In the genomic region with DNA sequence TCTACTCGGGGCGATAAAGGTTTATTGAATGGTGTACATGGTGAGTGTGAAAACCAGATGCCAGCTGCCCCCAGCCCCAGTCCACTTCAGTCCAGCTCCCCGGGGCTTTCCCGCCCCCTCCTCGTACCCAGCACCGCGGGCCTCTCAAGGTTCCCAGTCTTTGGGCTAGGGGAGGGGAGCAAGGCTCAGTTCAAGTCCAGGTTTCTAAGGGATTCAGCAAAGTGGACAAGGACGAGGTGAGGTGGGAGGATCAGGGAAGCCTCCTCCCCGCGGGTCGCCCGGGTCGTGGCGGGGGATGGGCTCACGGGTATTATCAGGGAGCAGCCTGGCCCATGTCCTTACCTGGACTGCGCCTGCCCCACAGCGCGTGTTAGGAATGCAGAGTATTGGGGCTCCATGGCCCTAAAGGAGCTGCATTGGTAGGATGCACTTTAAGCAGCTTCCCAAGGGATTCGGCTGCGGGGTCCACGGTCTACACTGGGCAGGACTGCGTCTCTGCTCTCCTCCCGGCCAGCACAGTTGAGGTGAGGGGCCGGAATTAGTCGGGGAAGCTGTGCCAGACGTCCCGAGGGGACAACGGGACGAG, we compare ENCODE assay signal across 8 cellular contexts. TPM values are rescaled to one million over a fixed set of nuclear protein-coding genes. Genes with fewer than 3 reads are reported as not detected.
DNase-seq lines count a peak whose midpoint lies in the region; ATAC-seq and TF ChIP-seq lines count a peak whose summit lies in the region.

No MANE protein-coding gene starts in this region.

- DNase-seq in NCI-H1092 treated with DMSO at 0.1 percent for 48 hours (lab: John Stamatoyannopoulos, UW) (peak; percentile 21), NCI-H1092 (lab: John Stamatoyannopoulos, UW) (no peak), SJCRH30 (peak in 1 of 2 experiments; percentile 24), fibroblast of pulmonary artery (ENCODE audit: low read depth) (no peak), psoas muscle (no peak), lower leg skin (ENCODE audit: low spot score in 2 of 2) (no peak), thyroid gland (no peak)

- TF ChIP-seq CTCF in fibroblast of pulmonary artery (IDR thresholded peaks at IDR 0.05; ENCODE audit: low read length, missing control alignments) (no peak), psoas muscle (IDR thresholded peaks at IDR 0.05) (no peak), lower leg skin (IDR thresholded peaks at IDR 0.05) (no peak), thyroid gland (IDR thresholded peaks at IDR 0.05) (no peak)

- WGBS in psoas muscle, 3 donors: 0% methylated on average over 24 to 29 of the region's 29 CpGs
- 0 to 1% methylated on average over 24 to 29 of the region's 29 CpGs for WGBS in lower leg skin, 2 donors
- WGBS in thyroid gland, 2 donors: 0 to 7% methylated on average over 7 to 23 of the region's 29 CpGs

- H3K27ac ChIP-seq in SJCRH30: peak overlapping the region; percentile 10; the same call in 1 of the 2 replicates
- peak overlapping the region; percentile 92 for H3K27ac ChIP-seq in psoas muscle
- H3K27ac ChIP-seq in thyroid gland: peak overlapping the region in 1 of 3 donors; percentile 87

- H3K4me1 ChIP-seq in SJCRH30 (no peaks in the 10 kb centered on the region), psoas muscle (peaks cover 37% of the 10 kb centered on the region), thyroid gland (peaks cover 20 to 30% of the 10 kb centered on the region in 2 donors)

- no peak for TF ChIP-seq POLR2A in lower leg skin (IDR thresholded peaks at IDR 0.05)
- no peak for TF ChIP-seq POLR2A in thyroid gland (IDR thresholded peaks at IDR 0.05)

- H3K27me3 ChIP-seq in SJCRH30 (no peaks in the 10 kb centered on the region), psoas muscle (ENCODE audit: insufficient read depth in 3 of 3, low read length in 2 of 3) (no peaks in the 10 kb centered on the region), thyroid gland (no peaks in the 10 kb centered on the region)

- intact Hi-C loops in psoas muscle (cut with DNase I): loop anchor here (2.0 to 5.0 kb wide), 5 partner anchors 35 to 200 kb away; no protein-coding TSS in a partner anchor
- intact Hi-C loops in lower leg skin (cut with DNase I; ENCODE audit: low total_unique reads): loop anchor here (5.0 to 10.0 kb wide), 2 partner anchors 87 to 200 kb away; no protein-coding TSS in a partner anchor
- intact Hi-C loops in thyroid gland (cut with DNase I): loop anchor here (5.0 kb wide), 4 partner anchors 40 to 200 kb away; no protein-coding TSS in a partner anchor

- H3K4me3 ChIP-seq in SJCRH30 (peak overlapping the region; percentile 79), fibroblast of pulmonary artery (replicated peaks; ENCODE audit: low read depth, low read length) (peak overlapping the region; percentile 52), psoas muscle (peak overlapping the region; percentile 92), lower leg skin (ENCODE audit: low read depth, poor library complexity, severe bottlenecking) (no peak overlapping the region), thyroid gland (replicated peaks in 1 of 3) (peak overlapping the region in 1 of 3 donors; percentile 84)

- ATAC-seq in psoas muscle: peak in 3 of 4 donors; percentile 4 to 18 (median 4)
- ATAC-seq in HG02623 (IDR thresholded peaks at IDR 0.05; ENCODE audit: unreplicated experiment): no peak

- H3K9me3 ChIP-seq in SJCRH30 (replicated peaks): no peaks in the 10 kb centered on the region
- no peaks in the 10 kb centered on the region for H3K9me3 ChIP-seq in psoas muscle
- H3K9me3 ChIP-seq in thyroid gland: no peaks in the 10 kb centered on the region

- H3K36me3 ChIP-seq in SJCRH30: no peaks in the 10 kb centered on the region
- H3K36me3 ChIP-seq in psoas muscle (ENCODE audit: insufficient read depth in 1 of 2, low read depth in 1 of 2): peaks cover 0 to 23% of the 10 kb centered on the region in 2 donors
- no peaks in the 10 kb centered on the region for H3K36me3 ChIP-seq in thyroid gland

RNA-seq across cellular contexts. Expression of a gene that starts 0.5 kb away (rescaled TPM):
- total RNA-seq in SJCRH30 (2014; rRNA removed; shearing (Covaris generic)): 11.0 and 11.2 TPM in 2 replicates
- 100 to 1,000 TPM in 3 of 4 donors, 10 to 100 TPM in 1; 25.4 to 225 (median 148) TPM for total RNA-seq in psoas muscle
- 100 to 1,000 TPM in 2 of 3 donors, 10 to 100 TPM in 1; 26.7 to 704 (median 448) TPM for polyA plus RNA-seq in psoas muscle
- 10 to 100 TPM; 56.4 to 77.4 (median 69.2) TPM for total RNA-seq in lower leg skin
- total RNA-seq in thyroid gland: 10 to 100 TPM in 2 of 4 donors, 1 to 10 TPM in 2; 8.4 to 11.8 (median 9.4) TPM
